ENCODE assay signal across 32 cellular contexts in the genomic region with DNA sequence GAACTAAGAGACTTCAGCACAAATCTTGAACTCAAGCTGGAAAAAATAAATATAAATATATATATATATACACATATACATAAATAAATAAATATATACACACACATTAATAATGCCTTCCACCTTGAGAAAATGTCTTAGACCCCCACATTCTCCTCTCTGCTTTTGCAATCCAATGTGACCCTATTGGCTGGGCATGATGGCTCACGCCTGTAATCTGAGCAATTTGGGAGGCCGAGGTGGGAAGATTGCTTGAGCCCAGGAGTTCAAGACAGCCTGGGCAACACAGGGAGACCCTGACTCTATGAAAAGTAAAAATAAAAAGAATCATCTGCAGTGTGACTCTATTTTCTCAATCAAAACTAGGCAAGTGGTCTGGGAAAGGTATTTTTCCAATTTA.
"Had no signal": no experiment of that assay in that cellular context is flagged by ENCODE, and none has a peak within 500 bp of the region (broad histone marks: within the 10 kb centered on the region; RNA-seq: fewer than 3 reads in every experiment).

No MANE protein-coding gene starts in this region.

- H3K36me3 Mint-ChIP-seq: activated naive CD4-positive, alpha-beta T cell treated with anti-CD3 and anti-CD28 coated beads, Interleukin-2, amount 10 ng/mL, durations not matched to agents 7 days and 5 days; activated naive CD8-positive, alpha-beta T cell; brain had no signal

- DNase-seq: activated B cell treated with CpG ODN at 0.5 μM for 24 hours; activated CD4-positive, alpha-beta memory T cell treated with anti-CD3 and anti-CD28 coated beads, Interleukin-2, amount 10 ng/mL, durations not matched to agents 7 days and 5 days; activated CD4-positive, alpha-beta T cell treated with anti-CD3 and anti-CD28 coated beads for 4 hours; activated CD4-positive, CD25-positive, alpha-beta regulatory T cell treated with anti-CD3 and anti-CD28 coated beads, Interleukin-2, amount 50 U/mL, for 72 hours; activated gamma-delta T cell; activated naive CD4-positive, alpha-beta T cell treated with anti-CD3 and anti-CD28 coated beads, Interleukin-2, amount 10 ng/mL, durations not matched to agents 7 days and 5 days; activated naive CD8-positive, alpha-beta T cell treated with anti-CD3 and anti-CD28 coated beads, Interleukin-2, amount 50 U/mL, for 24 hours; activated T-cell treated with anti-CD3 and anti-CD28 coated beads, Interleukin-2, amount 50 U/mL, for 1 hour; anterior cingulate cortex; caudate nucleus; KG1; MM.1S; MV-4-11; NCI-H1092; NCI-H1436 treated with DMSO at 0.1 percent for 48 hours; NCI-H1694 treated with DMSO at 0.1 percent for 48 hours; NCI-H2029; NCI-H2227 treated with DMSO at 0.1 percent for 48 hours; NCI-H446; NCI-H510A treated with DMSO at 0.1 percent for 48 hours; PC-3; Peyer's patch; RPMI8226; SHP77 treated with DMSO at 0.1 percent for 48 hours; SW 1271; T-helper 1 cell; T-helper 2 cell; T-helper 9 cell had no signal

- ATAC-seq: activated naive CD8-positive, alpha-beta T cell treated with anti-CD3 and anti-CD28 coated beads, Interleukin-2, amount 50 U/mL, for 24 hours; PC-3 had no signal

- H3K27ac Mint-ChIP-seq: activated B cell treated with CpG ODN at 0.5 μM for 24 hours; activated CD4-positive, alpha-beta memory T cell treated with anti-CD3 and anti-CD28 coated beads, Interleukin-2, amount 10 ng/mL, durations not matched to agents 7 days and 5 days; activated naive CD4-positive, alpha-beta T cell treated with anti-CD3 and anti-CD28 coated beads, Interleukin-2, amount 10 ng/mL, durations not matched to agents 7 days and 5 days; activated naive CD8-positive, alpha-beta T cell; activated naive CD8-positive, alpha-beta T cell treated with anti-CD3 and anti-CD28 coated beads, Interleukin-2, amount 50 U/mL, for 24 hours; activated T-helper 2 cell treated with anti-CD3 and anti-CD28 coated beads, Interferon-gamma antibody, Interleukin-2, Interleukin-4, amounts not matched to agents 10 μg/mL and 5 μg/mL and 100 μg/mL, durations not matched to agents 14 hours and 24 hours and 36 hours had no signal

- H3K9me3 ChIP-seq: Peyer's patch had no signal

- H3K27ac ChIP-seq: Peyer's patch, VCaP had no signal

- H3K4me1 ChIP-seq: Peyer's patch had no signal

- H3K36me3 ChIP-seq: Peyer's patch had no signal

- H3K9me3 Mint-ChIP-seq: activated CD4-positive, alpha-beta memory T cell treated with anti-CD3 and anti-CD28 coated beads, Interleukin-2, amount 10 ng/mL, durations not matched to agents 7 days and 5 days; activated naive CD4-positive, alpha-beta T cell treated with anti-CD3 and anti-CD28 coated beads, Interleukin-2, amount 10 ng/mL, durations not matched to agents 7 days and 5 days; activated naive CD8-positive, alpha-beta T cell treated with anti-CD3 and anti-CD28 coated beads, Interleukin-2, amount 50 U/mL, for 24 hours; activated T-helper 2 cell treated with anti-CD3 and anti-CD28 coated beads, Interferon-gamma antibody, Interleukin-2, Interleukin-4, amounts not matched to agents 10 μg/mL and 5 μg/mL and 100 μg/mL, durations not matched to agents 14 hours and 24 hours and 36 hours had no signal

- H3K4me3 ChIP-seq: Peyer's patch had no signal

- H3K27me3 ChIP-seq: Peyer's patch had no signal

- H3K4me1 Mint-ChIP-seq: activated B cell treated with CpG ODN at 0.5 μM for 24 hours; activated CD4-positive, alpha-beta memory T cell treated with anti-CD3 and anti-CD28 coated beads, Interleukin-2, amount 10 ng/mL, durations not matched to agents 7 days and 5 days; activated naive CD4-positive, alpha-beta T cell treated with anti-CD3 and anti-CD28 coated beads, Interleukin-2, amount 10 ng/mL, durations not matched to agents 7 days and 5 days; activated naive CD8-positive, alpha-beta T cell treated with anti-CD3 and anti-CD28 coated beads, Interleukin-2, amount 50 U/mL, for 24 hours had no signal

- H3K27me3 Mint-ChIP-seq: brain had no signal

- H3K4me3 Mint-ChIP-seq: activated B cell treated with CpG ODN at 0.5 μM for 24 hours; activated CD4-positive, alpha-beta memory T cell treated with anti-CD3 and anti-CD28 coated beads, Interleukin-2, amount 10 ng/mL, durations not matched to agents 7 days and 5 days; activated naive CD4-positive, alpha-beta T cell treated with anti-CD3 and anti-CD28 coated beads, Interleukin-2, amount 10 ng/mL, durations not matched to agents 7 days and 5 days; activated naive CD8-positive, alpha-beta T cell; activated naive CD8-positive, alpha-beta T cell treated with anti-CD3 and anti-CD28 coated beads, Interleukin-2, amount 50 U/mL, for 24 hours; brain had no signal
